1 cellular context compared by ENCODE assay signal in genomic region chr6:7917729-7918128, GRCh38.
TF ChIP-seq lines count a peak whose summit lies in the region.

No MANE protein-coding gene starts in this region.

TF ChIP-seq in HepG2, 621 proteins besides CTCF, POLR2A, EP300 and RAD21 (continued from another document and continues in another):
- TF ChIP-seq ZBTB7B (CRISPR knock-in tag; IDR thresholded peaks at IDR 0.05) (no peak), EHMT2 (IDR thresholded peaks at IDR 0.05; ENCODE audit: borderline replicate concordance, low read depth, low read length) (no peak), PPARG (CRISPR knock-in tag; conservative IDR thresholded peaks at IDR 0.05) (no peak), CBX5 (CRISPR knock-in tag; IDR thresholded peaks at IDR 0.05; ENCODE audit: borderline replicate concordance) (no peak), ZNF839 (CRISPR knock-in tag; IDR thresholded peaks at IDR 0.05; ENCODE audit: borderline replicate concordance) (no peak), BCL6 (CRISPR knock-in tag; IDR thresholded peaks at IDR 0.05) (peak; percentile 78), PLSCR1 (CRISPR knock-in tag; IDR thresholded peaks at IDR 0.05; ENCODE audit: borderline replicate concordance) (no peak), BRD4 (CRISPR knock-in tag; IDR thresholded peaks at IDR 0.05) (no peak), ZNF296 (CRISPR knock-in tag; conservative IDR thresholded peaks at IDR 0.05) (no peak), ZBTB8A (CRISPR knock-in tag; IDR thresholded peaks at IDR 0.05; ENCODE audit: borderline replicate concordance, low read depth) (no peak), ZNF512 (CRISPR knock-in tag; IDR thresholded peaks at IDR 0.05) (no peak), ZMAT3 (CRISPR knock-in tag; conservative IDR thresholded peaks at IDR 0.05) (no peak), THYN1 (CRISPR knock-in tag; IDR thresholded peaks at IDR 0.05; ENCODE audit: borderline replicate concordance, low read depth) (no peak), KLF12 (CRISPR knock-in tag; IDR thresholded peaks at IDR 0.05; ENCODE audit: borderline replicate concordance) (no peak), ZBTB3 (CRISPR knock-in tag; IDR thresholded peaks at IDR 0.05; ENCODE audit: borderline replicate concordance, low read depth) (no peak), ZNF775 (CRISPR knock-in tag; IDR thresholded peaks at IDR 0.05; ENCODE audit: borderline replicate concordance) (no peak), RBFOX2 (IDR thresholded peaks at IDR 0.05; ENCODE audit: low read depth, low read length) (no peak), TCF12 (IDR thresholded peaks at IDR 0.05) (no peak), TCF12 (CRISPR knock-in tag; IDR thresholded peaks at IDR 0.05) (no peak), ZNF329 (CRISPR knock-in tag; IDR thresholded peaks at IDR 0.05; ENCODE audit: low read depth) (no peak), ZNF549 (CRISPR knock-in tag; IDR thresholded peaks at IDR 0.05) (no peak), CHD4 (IDR thresholded peaks at IDR 0.05; ENCODE audit: borderline replicate concordance, low read length) (no peak), ZBTB7A (CRISPR knock-in tag; IDR thresholded peaks at IDR 0.05) (no peak), SETDB1 (CRISPR knock-in tag; IDR thresholded peaks at IDR 0.05; ENCODE audit: borderline replicate concordance) (no peak), FOXJ3 (CRISPR knock-in tag; IDR thresholded peaks at IDR 0.05; ENCODE audit: borderline replicate concordance) (no peak), CHD2 (IDR thresholded peaks at IDR 0.05; ENCODE audit: low read depth, low read length) (no peak), SAFB2 (CRISPR knock-in tag; IDR thresholded peaks at IDR 0.05; ENCODE audit: borderline replicate concordance, low read depth) (no peak), KLF16 (CRISPR knock-in tag; IDR thresholded peaks at IDR 0.05) (no peak), HNRNPH1 (optimal IDR thresholded peaks at IDR 0.05; ENCODE audit: low read depth, low read length) (no peak), YEATS2 (CRISPR knock-in tag; IDR thresholded peaks at IDR 0.05; ENCODE audit: borderline replicate concordance) (no peak), KAT8 (CRISPR knock-in tag; IDR thresholded peaks at IDR 0.05) (0 out of 2 replicates have a peak, but pooled peaks have one; percentile 12), SKI (IDR thresholded peaks at IDR 0.05; ENCODE audit: partially characterized antibody) (no peak), ZSCAN5A (CRISPR knock-in tag; IDR thresholded peaks at IDR 0.05; ENCODE audit: borderline replicate concordance) (no peak), ZFAT (CRISPR knock-in tag; conservative IDR thresholded peaks at IDR 0.05) (no peak), ZMYM4 (CRISPR knock-in tag; IDR thresholded peaks at IDR 0.05) (peak; percentile 49; the same call in 1 of the 2 replicates), TARDBP (CRISPR knock-in tag; IDR thresholded peaks at IDR 0.05) (peak; percentile 32; the same call in 1 of the 2 replicates), NPAS2 (CRISPR knock-in tag; IDR thresholded peaks at IDR 0.05; ENCODE audit: borderline replicate concordance) (no peak), TAF1 (CRISPR knock-in tag; IDR thresholded peaks at IDR 0.05) (no peak), MYNN (CRISPR knock-in tag; IDR thresholded peaks at IDR 0.05; ENCODE audit: low read depth) (no peak), ZNF773 (CRISPR knock-in tag; IDR thresholded peaks at IDR 0.05; ENCODE audit: borderline replicate concordance) (no peak), SALL2 (CRISPR knock-in tag; IDR thresholded peaks at IDR 0.05) (no peak), AGO1 (IDR thresholded peaks at IDR 0.05; ENCODE audit: low read depth, low read length, poor library complexity, severe bottlenecking) (no peak), HNF1B (CRISPR knock-in tag; IDR thresholded peaks at IDR 0.05) (no peak), ZNF432 (CRISPR knock-in tag; IDR thresholded peaks at IDR 0.05; ENCODE audit: borderline replicate concordance) (no peak), TRIM24 (CRISPR knock-in tag; IDR thresholded peaks at IDR 0.05) (no peak), PAF1 (CRISPR knock-in tag; IDR thresholded peaks at IDR 0.05) (no peak), AKAP8 (CRISPR knock-in tag; IDR thresholded peaks at IDR 0.05) (no peak), THAP11 (CRISPR knock-in tag; IDR thresholded peaks at IDR 0.05) (no peak), MTA3 (CRISPR knock-in tag; IDR thresholded peaks at IDR 0.05) (no peak), ZNF207 (IDR thresholded peaks at IDR 0.05; ENCODE audit: borderline replicate concordance) (no peak)
- TF ChIP-seq, protein P1, sequence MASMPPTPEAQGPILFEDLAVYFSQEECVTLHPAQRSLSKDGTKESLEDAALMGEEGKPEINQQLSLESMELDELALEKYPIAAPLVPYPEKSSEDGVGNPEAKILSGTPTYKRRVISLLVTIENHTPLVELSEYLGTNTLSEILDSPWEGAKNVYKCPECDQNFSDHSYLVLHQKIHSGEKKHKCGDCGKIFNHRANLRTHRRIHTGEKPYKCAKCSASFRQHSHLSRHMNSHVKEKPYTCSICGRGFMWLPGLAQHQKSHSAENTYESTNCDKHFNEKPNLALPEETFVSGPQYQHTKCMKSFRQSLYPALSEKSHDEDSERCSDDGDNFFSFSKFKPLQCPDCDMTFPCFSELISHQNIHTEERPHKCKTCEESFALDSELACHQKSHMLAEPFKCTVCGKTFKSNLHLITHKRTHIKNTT (CRISPR knock-in tag; IDR thresholded peaks at IDR 0.05), result no peak
- TF ChIP-seq, protein P2, sequence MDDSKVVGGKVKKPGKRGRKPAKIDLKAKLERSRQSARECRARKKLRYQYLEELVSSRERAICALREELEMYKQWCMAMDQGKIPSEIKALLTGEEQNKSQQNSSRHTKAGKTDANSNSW (CRISPR knock-in tag; IDR thresholded peaks at IDR 0.05; ENCODE audit: borderline replicate concordance), result no peak
- TF ChIP-seq, protein P3, sequence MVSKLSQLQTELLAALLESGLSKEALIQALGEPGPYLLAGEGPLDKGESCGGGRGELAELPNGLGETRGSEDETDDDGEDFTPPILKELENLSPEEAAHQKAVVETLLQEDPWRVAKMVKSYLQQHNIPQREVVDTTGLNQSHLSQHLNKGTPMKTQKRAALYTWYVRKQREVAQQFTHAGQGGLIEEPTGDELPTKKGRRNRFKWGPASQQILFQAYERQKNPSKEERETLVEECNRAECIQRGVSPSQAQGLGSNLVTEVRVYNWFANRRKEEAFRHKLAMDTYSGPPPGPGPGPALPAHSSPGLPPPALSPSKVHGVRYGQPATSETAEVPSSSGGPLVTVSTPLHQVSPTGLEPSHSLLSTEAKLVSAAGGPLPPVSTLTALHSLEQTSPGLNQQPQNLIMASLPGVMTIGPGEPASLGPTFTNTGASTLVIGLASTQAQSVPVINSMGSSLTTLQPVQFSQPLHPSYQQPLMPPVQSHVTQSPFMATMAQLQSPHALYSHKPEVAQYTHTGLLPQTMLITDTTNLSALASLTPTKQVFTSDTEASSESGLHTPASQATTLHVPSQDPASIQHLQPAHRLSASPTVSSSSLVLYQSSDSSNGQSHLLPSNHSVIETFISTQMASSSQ (IDR thresholded peaks at IDR 0.05; ENCODE audit: low read depth), result no peak
- TF ChIP-seq, protein P3 (CRISPR knock-in tag; IDR thresholded peaks at IDR 0.05; ENCODE audit: borderline replicate concordance), result peak; percentile 26; the same call in 1 of the 2 replicates
- TF ChIP-seq, protein P4, sequence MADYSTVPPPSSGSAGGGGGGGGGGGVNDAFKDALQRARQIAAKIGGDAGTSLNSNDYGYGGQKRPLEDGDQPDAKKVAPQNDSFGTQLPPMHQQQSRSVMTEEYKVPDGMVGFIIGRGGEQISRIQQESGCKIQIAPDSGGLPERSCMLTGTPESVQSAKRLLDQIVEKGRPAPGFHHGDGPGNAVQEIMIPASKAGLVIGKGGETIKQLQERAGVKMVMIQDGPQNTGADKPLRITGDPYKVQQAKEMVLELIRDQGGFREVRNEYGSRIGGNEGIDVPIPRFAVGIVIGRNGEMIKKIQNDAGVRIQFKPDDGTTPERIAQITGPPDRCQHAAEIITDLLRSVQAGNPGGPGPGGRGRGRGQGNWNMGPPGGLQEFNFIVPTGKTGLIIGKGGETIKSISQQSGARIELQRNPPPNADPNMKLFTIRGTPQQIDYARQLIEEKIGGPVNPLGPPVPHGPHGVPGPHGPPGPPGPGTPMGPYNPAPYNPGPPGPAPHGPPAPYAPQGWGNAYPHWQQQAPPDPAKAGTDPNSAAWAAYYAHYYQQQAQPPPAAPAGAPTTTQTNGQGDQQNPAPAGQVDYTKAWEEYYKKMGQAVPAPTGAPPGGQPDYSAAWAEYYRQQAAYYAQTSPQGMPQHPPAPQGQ (CRISPR knock-in tag; IDR thresholded peaks at IDR 0.05; ENCODE audit: borderline replicate concordance), result no peak
- TF ChIP-seq, protein P5, sequence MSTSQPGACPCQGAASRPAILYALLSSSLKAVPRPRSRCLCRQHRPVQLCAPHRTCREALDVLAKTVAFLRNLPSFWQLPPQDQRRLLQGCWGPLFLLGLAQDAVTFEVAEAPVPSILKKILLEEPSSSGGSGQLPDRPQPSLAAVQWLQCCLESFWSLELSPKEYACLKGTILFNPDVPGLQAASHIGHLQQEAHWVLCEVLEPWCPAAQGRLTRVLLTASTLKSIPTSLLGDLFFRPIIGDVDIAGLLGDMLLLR (CRISPR knock-in tag; IDR thresholded peaks at IDR 0.05), result no peak
- TF ChIP-seq, protein P6, sequence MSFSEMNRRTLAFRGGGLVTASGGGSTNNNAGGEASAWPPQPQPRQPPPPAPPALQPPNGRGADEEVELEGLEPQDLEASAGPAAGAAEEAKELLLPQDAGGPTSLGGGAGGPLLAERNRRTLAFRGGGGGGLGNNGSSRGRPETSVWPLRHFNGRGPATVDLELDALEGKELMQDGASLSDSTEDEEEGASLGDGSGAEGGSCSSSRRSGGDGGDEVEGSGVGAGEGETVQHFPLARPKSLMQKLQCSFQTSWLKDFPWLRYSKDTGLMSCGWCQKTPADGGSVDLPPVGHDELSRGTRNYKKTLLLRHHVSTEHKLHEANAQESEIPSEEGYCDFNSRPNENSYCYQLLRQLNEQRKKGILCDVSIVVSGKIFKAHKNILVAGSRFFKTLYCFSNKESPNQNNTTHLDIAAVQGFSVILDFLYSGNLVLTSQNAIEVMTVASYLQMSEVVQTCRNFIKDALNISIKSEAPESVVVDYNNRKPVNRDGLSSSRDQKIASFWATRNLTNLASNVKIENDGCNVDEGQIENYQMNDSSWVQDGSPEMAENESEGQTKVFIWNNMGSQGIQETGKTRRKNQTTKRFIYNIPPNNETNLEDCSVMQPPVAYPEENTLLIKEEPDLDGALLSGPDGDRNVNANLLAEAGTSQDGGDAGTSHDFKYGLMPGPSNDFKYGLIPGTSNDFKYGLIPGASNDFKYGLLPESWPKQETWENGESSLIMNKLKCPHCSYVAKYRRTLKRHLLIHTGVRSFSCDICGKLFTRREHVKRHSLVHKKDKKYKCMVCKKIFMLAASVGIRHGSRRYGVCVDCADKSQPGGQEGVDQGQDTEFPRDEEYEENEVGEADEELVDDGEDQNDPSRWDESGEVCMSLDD (CRISPR knock-in tag; IDR thresholded peaks at IDR 0.05; ENCODE audit: borderline replicate concordance), result no peak
